In genomic region chr14:34665785-34666425, GRCh38 we compare ENCODE assay signal across 9 cellular contexts. TPM values are rescaled to one million over a fixed set of nuclear protein-coding genes. Genes with fewer than 3 reads are reported as not detected.
DNase-seq lines count a peak whose midpoint lies in the region; ATAC-seq and TF ChIP-seq lines count a peak whose summit lies in the region.
"Had no signal": no experiment of that assay in that cellular context is flagged by ENCODE, and none has a peak within 500 bp of the region (broad histone marks: within the 10 kb centered on the region; RNA-seq: fewer than 3 reads in every experiment).

No MANE protein-coding gene starts in this region.

- H3K9me3 Mint-ChIP-seq in activated CD8-positive, alpha-beta T cell treated with anti-CD3 and anti-CD28 coated beads for 36 hours: peaks cover 11% of the 10 kb centered on the region
- H3K9me3 Mint-ChIP-seq in activated CD8-positive, alpha-beta T cell treated with anti-CD3 and anti-CD28 coated beads, Interleukin-2, amount 10 ng/mL, durations not matched to agents 7 days and 5 days (ENCODE audit: insufficient read depth): no peaks in the 10 kb centered on the region
- H3K9me3 Mint-ChIP-seq in stimulated activated naive B cell treated with anti-CD40 and anti-IgM and Interleukin-4, amounts not matched to agents 10 μg/mL and 1 μg/mL and 100 μg/mL, for 72 hours: peaks cover 3 to 7% of the 10 kb centered on the region in 2 donors

- H3K27ac ChIP-seq in RWPE1: peak overlapping the region; percentile 53

- DNase-seq in activated CD8-positive, alpha-beta T cell treated with anti-CD3 and anti-CD28 coated beads for 36 hours: peak; percentile 5
- DNase-seq in activated CD8-positive, alpha-beta T cell treated with anti-CD3 and anti-CD28 coated beads, Interleukin-2, amount 10 ng/mL, durations not matched to agents 7 days and 5 days: no peak
- DNase-seq in RWPE1 (ENCODE audit: low spot score) (peak; percentile 50), fibroblast of mammary gland (ENCODE audit: low read depth) (peak; percentile 92), HPDE6-E6E7 (ENCODE audit: extremely low spot score) (no peak)
- DNase-seq in stimulated activated naive B cell treated with anti-CD40 and anti-IgM and Interleukin-4, amounts not matched to agents 10 μg/mL and 1 μg/mL and 100 μg/mL, for 72 hours: no peak
- DNase-seq: DMS79 had no signal

- H3K27me3 Mint-ChIP-seq in activated CD8-positive, alpha-beta T cell treated with anti-CD3 and anti-CD28 coated beads for 36 hours: no peaks in the 10 kb centered on the region
- H3K27me3 Mint-ChIP-seq in activated CD8-positive, alpha-beta T cell treated with anti-CD3 and anti-CD28 coated beads, Interleukin-2, amount 10 ng/mL, durations not matched to agents 7 days and 5 days (ENCODE audit: low read depth): peaks cover 4% of the 10 kb centered on the region
- no peaks in the 10 kb centered on the region for H3K27me3 Mint-ChIP-seq in stimulated activated naive B cell treated with anti-CD40 and anti-IgM and Interleukin-4, amounts not matched to agents 10 μg/mL and 1 μg/mL and 100 μg/mL, for 72 hours

- no peak for TF ChIP-seq CTCF in activated CD8-positive, alpha-beta T cell treated with anti-CD3 and anti-CD28 coated beads for 36 hours (IDR thresholded peaks at IDR 0.05)
- TF ChIP-seq CTCF in RWPE1 (conservative IDR thresholded peaks at IDR 0.05; ENCODE audit: low read depth) (no peak), fibroblast of mammary gland (conservative IDR thresholded peaks at IDR 0.05; ENCODE audit: control insufficient read depth, insufficient read depth, low read depth, low read length) (no peak)

- no peaks in the 10 kb centered on the region for H3K27me3 ChIP-seq in skeletal muscle satellite cell (ENCODE audit: control insufficient read depth, insufficient read depth, low read length)

- CTCF ChIA-PET in activated CD8-positive, alpha-beta T cell treated with anti-CD3 and anti-CD28 coated beads for 36 hours (lab: Charles Lee): interaction anchor here (1.2 kb wide), 1 partner anchor 57 kb away, joined by 3 read pairs; no protein-coding TSS in a partner anchor
- CTCF ChIA-PET in activated CD8-positive, alpha-beta T cell treated with anti-CD3 and anti-CD28 coated beads, Interleukin-2, amount 10 ng/mL, durations not matched to agents 7 days and 5 days (lab: Charles Lee): interaction anchor here (1.7 kb wide), 1 partner anchor 58 kb away, joined by 7 read pairs; no protein-coding TSS in a partner anchor
- CTCF ChIA-PET in RWPE1 (lab: Yijun Ruan, JAX): no interaction called here

- ATAC-seq in activated CD8-positive, alpha-beta T cell treated with anti-CD3 and anti-CD28 coated beads for 36 hours: no peak
- no peak for ATAC-seq in activated CD8-positive, alpha-beta T cell treated with anti-CD3 and anti-CD28 coated beads, Interleukin-2, amount 10 ng/mL, durations not matched to agents 7 days and 5 days
- no peak for ATAC-seq in stimulated activated naive B cell treated with anti-CD40 and anti-IgM and Interleukin-4, amounts not matched to agents 10 μg/mL and 1 μg/mL and 100 μg/mL, for 72 hours (replicated peaks)
- no peak for ATAC-seq in GM21447 (IDR thresholded peaks at IDR 0.05; ENCODE audit: unreplicated experiment)

- H3K4me3 Mint-ChIP-seq in activated CD8-positive, alpha-beta T cell treated with anti-CD3 and anti-CD28 coated beads for 36 hours: no peak overlapping the region
- H3K4me3 Mint-ChIP-seq in activated CD8-positive, alpha-beta T cell treated with anti-CD3 and anti-CD28 coated beads, Interleukin-2, amount 10 ng/mL, durations not matched to agents 7 days and 5 days: no peak overlapping the region
- H3K4me3 Mint-ChIP-seq in stimulated activated naive B cell treated with anti-CD40 and anti-IgM and Interleukin-4, amounts not matched to agents 10 μg/mL and 1 μg/mL and 100 μg/mL, for 72 hours: no peak overlapping the region

- peaks cover 7% of the 10 kb centered on the region for H3K4me1 Mint-ChIP-seq in activated CD8-positive, alpha-beta T cell treated with anti-CD3 and anti-CD28 coated beads for 36 hours (ENCODE audit: low read depth)
- H3K4me1 Mint-ChIP-seq in activated CD8-positive, alpha-beta T cell treated with anti-CD3 and anti-CD28 coated beads, Interleukin-2, amount 10 ng/mL, durations not matched to agents 7 days and 5 days (ENCODE audit: low read depth): peaks cover 4% of the 10 kb centered on the region
- no peaks in the 10 kb centered on the region for H3K4me1 Mint-ChIP-seq in stimulated activated naive B cell treated with anti-CD40 and anti-IgM and Interleukin-4, amounts not matched to agents 10 μg/mL and 1 μg/mL and 100 μg/mL, for 72 hours

- intact Hi-C loops in activated CD8-positive, alpha-beta T cell treated with anti-CD3 and anti-CD28 coated beads for 36 hours (cut with micrococcal nuclease): no loop called here

- H3K9me3 ChIP-seq in skeletal muscle satellite cell (replicated peaks; ENCODE audit: low read length): no peaks in the 10 kb centered on the region

- H3K36me3 Mint-ChIP-seq in activated CD8-positive, alpha-beta T cell treated with anti-CD3 and anti-CD28 coated beads for 36 hours (ENCODE audit: low read depth): no peaks in the 10 kb centered on the region
- no peaks in the 10 kb centered on the region for H3K36me3 Mint-ChIP-seq in activated CD8-positive, alpha-beta T cell treated with anti-CD3 and anti-CD28 coated beads, Interleukin-2, amount 10 ng/mL, durations not matched to agents 7 days and 5 days (ENCODE audit: low read depth)
- H3K36me3 Mint-ChIP-seq in stimulated activated naive B cell treated with anti-CD40 and anti-IgM and Interleukin-4, amounts not matched to agents 10 μg/mL and 1 μg/mL and 100 μg/mL, for 72 hours: no peaks in the 10 kb centered on the region

- POLR2A ChIA-PET in activated CD8-positive, alpha-beta T cell treated with anti-CD3 and anti-CD28 coated beads for 36 hours (lab: Charles Lee): interaction anchor here (0.7 to 1.0 kb wide), 2 partner anchors 8 to 318 kb away, joined by 3 read pairs; no protein-coding TSS in a partner anchor
- POLR2A ChIA-PET in activated CD8-positive, alpha-beta T cell treated with anti-CD3 and anti-CD28 coated beads, Interleukin-2, amount 10 ng/mL, durations not matched to agents 7 days and 5 days (lab: Charles Lee): interaction anchor here (0.6 kb wide), 1 partner anchor 35 kb away, joined by 3 read pairs; no protein-coding TSS in a partner anchor
- POLR2A ChIA-PET in RWPE1 (lab: Yijun Ruan, JAX; ENCODE audit: low non-redundant PET): no interaction called here

- H3K4me3 ChIP-seq in fibroblast of mammary gland (ENCODE audit: control insufficient read depth, low read depth, low read length) (no peak overlapping the region), skeletal muscle satellite cell (ENCODE audit: low read length) (no peak overlapping the region)

- H3K9ac ChIP-seq in skeletal muscle satellite cell (ENCODE audit: low read depth, low read length): peak overlapping the region; percentile 49

- H3K4me2 ChIP-seq in skeletal muscle satellite cell (ENCODE audit: low read length): peak overlapping the region; percentile 59

- peak overlapping the region; percentile 20 for H3K27ac Mint-ChIP-seq in activated CD8-positive, alpha-beta T cell treated with anti-CD3 and anti-CD28 coated beads for 36 hours
- H3K27ac Mint-ChIP-seq in activated CD8-positive, alpha-beta T cell treated with anti-CD3 and anti-CD28 coated beads, Interleukin-2, amount 10 ng/mL, durations not matched to agents 7 days and 5 days: no peak overlapping the region
- no peak overlapping the region for H3K27ac Mint-ChIP-seq in stimulated activated naive B cell treated with anti-CD40 and anti-IgM and Interleukin-4, amounts not matched to agents 10 μg/mL and 1 μg/mL and 100 μg/mL, for 72 hours

- peaks cover 23% of the 10 kb centered on the region for H3K4me1 ChIP-seq in skeletal muscle satellite cell (ENCODE audit: control insufficient read depth, insufficient read depth, low read length)

- no peaks in the 10 kb centered on the region for H3K36me3 ChIP-seq in skeletal muscle satellite cell (ENCODE audit: insufficient read depth, low read length)

RNA-seq across cellular contexts. Expression of gene SNX6, which starts 36.0 kb away (rescaled TPM):
- total RNA-seq in activated CD8-positive, alpha-beta T cell treated with anti-CD3 and anti-CD28 coated beads for 36 hours: 10 to 100 TPM; 61.1 to 62.8 TPM
- 10 to 100 TPM; 83.3 to 84.3 TPM for total RNA-seq in activated CD8-positive, alpha-beta T cell treated with anti-CD3 and anti-CD28 coated beads, Interleukin-2, amount 10 ng/mL, durations not matched to agents 7 days and 5 days
- 146 and 170 TPM in 2 replicates for total RNA-seq in skeletal muscle satellite cell (2012; rRNA removed)

RNA-seq across cellular contexts. Expression of gene CFL2, which starts 48.5 kb away (rescaled TPM):
- total RNA-seq in activated CD8-positive, alpha-beta T cell treated with anti-CD3 and anti-CD28 coated beads for 36 hours: 1 to 10 TPM; 3.4 to 5.2 TPM
- total RNA-seq in activated CD8-positive, alpha-beta T cell treated with anti-CD3 and anti-CD28 coated beads, Interleukin-2, amount 10 ng/mL, durations not matched to agents 7 days and 5 days: 1 to 10 TPM; 6.7 to 7.1 TPM
- 70.3 and 89.2 TPM in 2 replicates for total RNA-seq in skeletal muscle satellite cell (2012; rRNA removed)

Comparison
In these comparisons a context has a peak if more than half of its experiments do, and no peak if none do; other contexts are left out.
1. DNase-seq: peak in activated CD8-positive, alpha-beta T cell treated with anti-CD3 and anti-CD28 coated beads for 36 hours (single experiment), RWPE1 (single experiment) and fibroblast of mammary gland (single experiment); none in activated CD8-positive, alpha-beta T cell treated with anti-CD3 and anti-CD28 coated beads, Interleukin-2, amount 10 ng/mL, durations not matched to agents 7 days and 5 days (single experiment), stimulated activated naive B cell treated with anti-CD40 and anti-IgM and Interleukin-4, amounts not matched to agents 10 μg/mL and 1 μg/mL and 100 μg/mL, for 72 hours (single experiment) and HPDE6-E6E7 (single experiment).